ENCODE assay signal across 21 cellular contexts in the genomic region with DNA sequence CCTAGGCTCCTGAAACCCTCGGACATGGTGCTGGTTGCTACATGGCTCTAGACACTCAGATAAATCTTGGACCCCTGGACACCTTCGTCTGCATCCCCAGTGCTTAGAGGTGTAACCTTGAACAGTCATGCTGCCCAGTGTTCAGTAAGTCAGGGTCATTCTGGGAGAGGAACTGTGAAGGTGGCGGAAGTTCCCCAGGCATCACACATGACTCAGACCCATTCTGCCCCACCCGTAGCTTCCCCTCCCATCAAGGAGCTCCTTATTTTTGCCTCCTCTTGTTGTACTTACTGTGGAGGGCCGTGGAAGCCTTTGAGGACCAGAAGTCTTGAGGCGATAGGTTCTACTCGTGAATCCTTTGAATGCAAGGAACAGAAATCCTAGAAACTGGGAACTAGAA. TPM values are rescaled to one million over a fixed set of nuclear protein-coding genes. Genes with fewer than 3 reads are reported as not detected.
DNase-seq lines count a peak whose midpoint lies in the region; ATAC-seq and TF ChIP-seq lines count a peak whose summit lies in the region.
"Had no signal": no experiment of that assay in that cellular context is flagged by ENCODE, and none has a peak within 500 bp of the region (broad histone marks: within the 10 kb centered on the region; RNA-seq: fewer than 3 reads in every experiment).

No MANE protein-coding gene starts in this region.

- peak overlapping the region; percentile 60 for H3K27ac ChIP-seq in C4-2B
- peak overlapping the region; percentile 60 for H3K27ac ChIP-seq in hepatocyte
- no peak overlapping the region for H3K27ac ChIP-seq in prostate gland
- H3K27ac ChIP-seq: neutrophil, tibial nerve, WERI-Rb-1 had no signal

- H3K9me3 ChIP-seq in hepatocyte (ENCODE audit: low read depth) (no peaks in the 10 kb centered on the region), prostate gland (no peaks in the 10 kb centered on the region)
- H3K9me3 ChIP-seq: neutrophil, tibial nerve had no signal

- no peak for TF ChIP-seq CTCF in C4-2B (conservative IDR thresholded peaks at IDR 0.05)
- no peak for TF ChIP-seq CTCF in hepatocyte (IDR thresholded peaks at IDR 0.05; ENCODE audit: poor library complexity)
- no peak for TF ChIP-seq CTCF in prostate gland (IDR thresholded peaks at IDR 0.05)

- no peak overlapping the region for H2AFZ ChIP-seq in hepatocyte

- H3K9me2 ChIP-seq in hepatocyte (replicated peaks; ENCODE audit: insufficient read depth): no peaks in the 10 kb centered on the region

- DNase-seq in HT1080 (ENCODE audit: low read depth): peak; percentile 8
- DNase-seq in hepatocyte (ENCODE audit: low spot score): peak; percentile 38
- no peak for DNase-seq in prostate gland (ENCODE audit: low spot score)
- DNase-seq in stimulated activated naive CD4-positive, alpha-beta T cell treated with Interleukin-2 at 50 U/mL for 16 hours (lab: John Stamatoyannopoulos, UW): no peak
- DNase-seq in SHP77 (lab: John Stamatoyannopoulos, UW): no peak
- DNase-seq in natural killer cell treated with Interleukin-12 subunit alpha and Interleukin-12 subunit beta and Interleukin-15 and Interleukin-18, amount 100 ng/mL, for 72 hours (ENCODE audit: low spot score): no peak
- DNase-seq: activated CD4-positive, alpha-beta memory T cell treated with anti-CD3 and anti-CD28 coated beads for 36 hours; activated T-cell treated with anti-CD3 and anti-CD28 coated beads, Interleukin-2, amount 50 U/mL, for 24 hours; CD4-positive, alpha-beta memory T cell; HFFc6; left cardiac atrium; MV-4-11; NCI-H2081; SHP77 treated with DMSO at 0.1 percent for 48 hours; WERI-Rb-1 had no signal

- no peak overlapping the region for H3K4me2 ChIP-seq in hepatocyte

- intact Hi-C loops in prostate gland (cut with DNase I): no loop called here

- no peaks in the 10 kb centered on the region for H3K36me3 Mint-ChIP-seq in natural killer cell treated with Interleukin-12 subunit alpha and Interleukin-12 subunit beta and Interleukin-15 and Interleukin-18, amount 100 ng/mL, for 72 hours
- H3K36me3 Mint-ChIP-seq: activated CD4-positive, alpha-beta memory T cell treated with anti-CD3 and anti-CD28 coated beads for 36 hours; activated naive CD4-positive, alpha-beta T cell treated with anti-CD3 and anti-CD28 coated beads, Interleukin-2, amount 50 U/mL, for 24 hours; CD4-positive, alpha-beta memory T cell had no signal

- H3K36me3 ChIP-seq in hepatocyte (replicated peaks; ENCODE audit: insufficient read depth, low read depth): no peaks in the 10 kb centered on the region
- no peaks in the 10 kb centered on the region for H3K36me3 ChIP-seq in prostate gland
- H3K36me3 ChIP-seq: neutrophil, tibial nerve, WERI-Rb-1 had no signal

- peak; percentile 81 for ATAC-seq in GM19463 (IDR thresholded peaks at IDR 0.05; ENCODE audit: unreplicated experiment)
- ATAC-seq in natural killer cell treated with Interleukin-12 subunit alpha and Interleukin-12 subunit beta and Interleukin-15 and Interleukin-18, amount 100 ng/mL, for 72 hours: no peak
- ATAC-seq: left cardiac atrium had no signal

- H3K27me3 ChIP-seq in hepatocyte (no peaks in the 10 kb centered on the region), prostate gland (replicated peaks; ENCODE audit: insufficient read depth) (no peaks in the 10 kb centered on the region)
- H3K27me3 ChIP-seq: neutrophil, tibial nerve had no signal

- no peak overlapping the region for H3K4me3 Mint-ChIP-seq in natural killer cell treated with Interleukin-12 subunit alpha and Interleukin-12 subunit beta and Interleukin-15 and Interleukin-18, amount 100 ng/mL, for 72 hours
- H3K4me3 Mint-ChIP-seq: activated CD4-positive, alpha-beta memory T cell treated with anti-CD3 and anti-CD28 coated beads for 36 hours; activated naive CD4-positive, alpha-beta T cell treated with anti-CD3 and anti-CD28 coated beads, Interleukin-2, amount 50 U/mL, for 24 hours; activated T-cell treated with anti-CD3 and anti-CD28 coated beads, Interleukin-2, amount 50 U/mL, for 24 hours; CD4-positive, alpha-beta memory T cell; HFFc6 had no signal

- H3K4me1 Mint-ChIP-seq in natural killer cell treated with Interleukin-12 subunit alpha and Interleukin-12 subunit beta and Interleukin-15 and Interleukin-18, amount 100 ng/mL, for 72 hours (ENCODE audit: low read depth in 2 of 2): no peaks in the 10 kb centered on the region
- H3K4me1 Mint-ChIP-seq: activated naive CD4-positive, alpha-beta T cell treated with anti-CD3 and anti-CD28 coated beads, Interleukin-2, amount 50 U/mL, for 24 hours; CD4-positive, alpha-beta memory T cell had no signal

- peaks cover 4% of the 10 kb centered on the region for H3K4me1 ChIP-seq in hepatocyte (ENCODE audit: insufficient read depth)
- no peaks in the 10 kb centered on the region for H3K4me1 ChIP-seq in prostate gland (replicated peaks)
- H3K4me1 ChIP-seq: tibial nerve had no signal

- H3K9me3 Mint-ChIP-seq in natural killer cell treated with Interleukin-12 subunit alpha and Interleukin-12 subunit beta and Interleukin-15 and Interleukin-18, amount 100 ng/mL, for 72 hours: no peaks in the 10 kb centered on the region
- H3K9me3 Mint-ChIP-seq: activated CD4-positive, alpha-beta memory T cell treated with anti-CD3 and anti-CD28 coated beads for 36 hours; activated naive CD4-positive, alpha-beta T cell treated with anti-CD3 and anti-CD28 coated beads, Interleukin-2, amount 50 U/mL, for 24 hours; activated T-cell treated with anti-CD3 and anti-CD28 coated beads, Interleukin-2, amount 50 U/mL, for 24 hours; HFFc6 had no signal

- no peak for TF ChIP-seq POLR2A in prostate gland (IDR thresholded peaks at IDR 0.05)

- no peak overlapping the region for H3K27ac Mint-ChIP-seq in natural killer cell treated with Interleukin-12 subunit alpha and Interleukin-12 subunit beta and Interleukin-15 and Interleukin-18, amount 100 ng/mL, for 72 hours
- H3K27ac Mint-ChIP-seq: activated CD4-positive, alpha-beta memory T cell treated with anti-CD3 and anti-CD28 coated beads for 36 hours; activated naive CD4-positive, alpha-beta T cell treated with anti-CD3 and anti-CD28 coated beads, Interleukin-2, amount 50 U/mL, for 24 hours; activated T-cell treated with anti-CD3 and anti-CD28 coated beads, Interleukin-2, amount 50 U/mL, for 24 hours; CD4-positive, alpha-beta memory T cell; HFFc6 had no signal

- no peaks in the 10 kb centered on the region for H3K79me2 ChIP-seq in hepatocyte

- WGBS in hepatocyte (ENCODE audit: low lambda C conversion rate, missing lambda C conversion rate): 72% methylated on average over 7 of the region's 7 CpGs
- 73% methylated on average over 7 of the region's 7 CpGs for WGBS in prostate gland

- peaks cover 24 to 68% of the 10 kb centered on the region in 2 donors for H3K27me3 Mint-ChIP-seq in natural killer cell treated with Interleukin-12 subunit alpha and Interleukin-12 subunit beta and Interleukin-15 and Interleukin-18, amount 100 ng/mL, for 72 hours

- no peaks in the 10 kb centered on the region for H4K20me1 ChIP-seq in hepatocyte (ENCODE audit: insufficient read depth, poor library complexity, severe bottlenecking)

- H3K4me3 ChIP-seq in hepatocyte (no peak overlapping the region), prostate gland (no peak overlapping the region)
- H3K4me3 ChIP-seq: tibial nerve had no signal

RNA-seq across cellular contexts. Expression of gene SSPN, which starts 18.1 kb away (rescaled TPM):
- 1.4 TPM in 1 of 2 replicates, not detected in the other for total RNA-seq in HT1080 (2014; rRNA removed; shearing (Covaris generic))
- polyA plus RNA-seq in HT1080 (2015; cell fraction: cytosol; rRNA removed): 0.19 and 1.7 TPM in 2 replicates
- polyA plus RNA-seq in HT1080 (2015; cell fraction: nucleus; rRNA removed): 0.10 and 2.2 TPM in 2 replicates
- 4.1 and 12.5 TPM in 2 replicates for total RNA-seq in hepatocyte
- 1.7 and 2.3 TPM in 2 replicates for polyA plus RNA-seq in hepatocyte
- 10 to 100 TPM; 17.0 to 29.5 TPM for total RNA-seq in prostate gland
- 1 to 10 TPM in 1 of 2 donors, not detected in 1; 1.3 TPM for total RNA-seq in natural killer cell treated with Interleukin-12 subunit alpha and Interleukin-12 subunit beta and Interleukin-15 and Interleukin-18, amount 100 ng/mL, for 72 hours
- total RNA-seq: activated CD4-positive, alpha-beta memory T cell treated with anti-CD3 and anti-CD28 coated beads for 36 hours; CD4-positive, alpha-beta memory T cell; T-helper 1 cell treated with Interleukin-12 subunit alpha and Interleukin-12 subunit beta and Interleukin-4 antibody, amounts not matched to agents 30 ng/mL and 1 ng/mL, for 36 hours had no signal

RNA-seq across cellular contexts. Expression of gene BHLHE41, which starts 52.5 kb away (rescaled TPM):
- 0.60 and 1.5 TPM in 2 replicates for total RNA-seq in HT1080 (2014; rRNA removed; shearing (Covaris generic))
- polyA plus RNA-seq in HT1080 (2015; cell fraction: cytosol; rRNA removed): 5.1 and 5.5 TPM in 2 replicates
- polyA plus RNA-seq in HT1080 (2015; cell fraction: nucleus; rRNA removed): 13.8 and 30.9 TPM in 2 replicates
- total RNA-seq in hepatocyte (1.6 and 2.4 TPM in 2 replicates), prostate gland (10 to 100 TPM; 11.3 to 31.5 TPM)
- 3.6 and 4.9 TPM in 2 replicates for polyA plus RNA-seq in hepatocyte
- not detected for total RNA-seq in natural killer cell treated with Interleukin-12 subunit alpha and Interleukin-12 subunit beta and Interleukin-15 and Interleukin-18, amount 100 ng/mL, for 72 hours
- total RNA-seq: activated CD4-positive, alpha-beta memory T cell treated with anti-CD3 and anti-CD28 coated beads for 36 hours; T-helper 1 cell treated with Interleukin-12 subunit alpha and Interleukin-12 subunit beta and Interleukin-4 antibody, amounts not matched to agents 30 ng/mL and 1 ng/mL, for 36 hours had no signal
- polyA plus RNA-seq: CD4-positive, alpha-beta memory T cell had no signal

Comparison
In these comparisons a context has a peak if more than half of its experiments do, and no peak if none do; other contexts are left out.
1. H3K27ac ChIP-seq: peak in C4-2B (single experiment) and hepatocyte (single experiment); none in prostate gland (0 of 2).
2. DNase-seq: peak in HT1080 (single experiment) and hepatocyte (single experiment); none in prostate gland (single experiment), stimulated activated naive CD4-positive, alpha-beta T cell treated with Interleukin-2 at 50 U/mL for 16 hours (single experiment), SHP77 (0 of 2) and natural killer cell treated with Interleukin-12 subunit alpha and Interleukin-12 subunit beta and Interleukin-15 and Interleukin-18, amount 100 ng/mL, for 72 hours (single experiment).